In genomic region chr22:43971112-43971511, GRCh38 we compare ENCODE assay signal across 1 cellular context.
TF ChIP-seq lines count a peak whose summit lies in the region.

No MANE protein-coding gene starts in this region.

TF ChIP-seq in GM23338, 12 proteins besides CTCF, POLR2A, EP300 and RAD21 (continued from another document):
- TF ChIP-seq ETS1 (IDR thresholded peaks at IDR 0.05) = no peak
- no peak for TF ChIP-seq ZNF331 (CRISPR knock-in tag; IDR thresholded peaks at IDR 0.05; ENCODE audit: low read depth)
- TF ChIP-seq ZNF114 (CRISPR knock-in tag; IDR thresholded peaks at IDR 0.05) = no peak
- TF ChIP-seq EZH2phosphoT487 (IDR thresholded peaks at IDR 0.05; ENCODE audit: unreplicated experiment) = no peak
- TF ChIP-seq JUNB (IDR thresholded peaks at IDR 0.05; ENCODE audit: unreplicated experiment) = no peak
- no peak for TF ChIP-seq EZH2 (IDR thresholded peaks at IDR 0.05; ENCODE audit: low read depth, unreplicated experiment)
- TF ChIP-seq NANOG (IDR thresholded peaks at IDR 0.05; ENCODE audit: borderline replicate concordance) = no peak
